Comparison of ENCODE assay signal across 25 cellular contexts in the genomic region with DNA sequence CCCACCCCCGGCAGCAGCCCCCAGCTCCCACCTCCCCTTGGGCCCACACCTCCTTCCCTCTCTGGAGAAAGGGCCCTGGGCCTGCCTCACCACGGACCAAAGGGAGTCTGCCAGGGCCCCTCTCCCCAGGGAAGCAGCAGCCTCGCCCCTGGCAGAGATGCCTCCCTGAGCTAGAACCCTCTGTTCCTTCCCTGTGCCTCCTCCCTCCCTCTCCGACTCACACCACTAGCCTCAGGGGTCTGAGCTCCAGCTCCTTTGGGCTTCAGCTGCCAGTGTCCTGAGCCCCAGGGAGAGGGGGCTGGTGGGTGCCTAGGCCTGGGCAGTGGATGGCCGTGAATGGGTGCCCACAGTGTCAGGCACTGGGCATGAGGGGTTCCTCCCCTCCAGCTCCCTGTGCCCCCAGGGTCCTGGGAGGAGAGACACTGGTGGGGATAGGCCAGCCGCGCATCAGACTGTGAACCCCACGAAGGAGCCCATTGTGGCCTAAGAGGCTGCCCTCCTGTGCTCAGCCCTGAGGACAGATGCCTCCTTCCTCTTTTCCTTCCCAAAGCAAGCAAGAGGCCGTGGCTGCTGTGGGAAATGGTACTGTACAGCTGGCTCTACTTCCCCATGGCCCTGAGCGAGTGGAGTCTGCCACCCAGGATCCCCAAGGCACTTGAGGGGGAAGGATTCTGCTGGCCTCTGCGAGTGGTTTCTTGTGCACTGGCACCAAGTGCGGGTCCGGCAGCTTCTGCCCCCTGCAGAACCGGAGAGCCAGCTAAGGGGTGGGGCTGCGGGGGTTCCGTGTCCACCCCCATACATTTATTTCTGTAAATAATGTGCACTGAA. TPM values are rescaled to one million over a fixed set of nuclear protein-coding genes. Genes with fewer than 3 reads are reported as not detected.
DNase-seq lines count a peak whose midpoint lies in the region; ATAC-seq, FAIRE-seq and TF ChIP-seq lines count a peak whose summit lies in the region.
"Had no signal": no experiment of that assay in that cellular context is flagged by ENCODE, and none has a peak within 500 bp of the region (broad histone marks: within the 10 kb centered on the region; RNA-seq: fewer than 3 reads in every experiment).

No MANE protein-coding gene starts in this region.

- H3K4me1 ChIP-seq in endothelial cell of umbilical vein (ENCODE audit: control insufficient read depth, extremely low read depth, insufficient read depth, low read length) (no peaks in the 10 kb centered on the region), stomach (peaks cover 0 to 29% (median 14%) of the 10 kb centered on the region in 4 donors)

- H3K27me3 ChIP-seq in H7 (ENCODE audit: control insufficient read depth, insufficient read depth, low read length) (no peaks in the 10 kb centered on the region), endothelial cell of umbilical vein (ENCODE audit: control insufficient read depth in 2 of 2, insufficient read depth in 2 of 2, low read length in 2 of 2) (no peaks in the 10 kb centered on the region), stomach (no peaks in the 10 kb centered on the region)

- no peak overlapping the region for H3K27ac ChIP-seq in endothelial cell of umbilical vein (ENCODE audit: insufficient read depth, low read depth, low read length)
- peak overlapping the region in 3 of 5 donors; percentile 10 to 38 (median 22) for H3K27ac ChIP-seq in stomach
- H3K27ac ChIP-seq: HL-60 had no signal

- intact Hi-C loops in endothelial cell of umbilical vein (cut with micrococcal nuclease), result no loop called here
- intact Hi-C loops in stomach (cut with DNase I; ENCODE audit: low total_unique reads), result no loop called here

- no peaks in the 10 kb centered on the region for H3K9me1 ChIP-seq in endothelial cell of umbilical vein (replicated peaks; ENCODE audit: control insufficient read depth, extremely low read depth, insufficient read depth, low read length)

- TSS peak; percentile 36 for BruUV-seq in endothelial cell of umbilical vein (replicated peaks; lab: Mats Ljungman, UMichigan)

- TF ChIP-seq CTCF in endothelial cell of umbilical vein (IDR thresholded peaks at IDR 0.05; ENCODE audit: extremely low read depth in 1 of 2, insufficient read depth in 1 of 2, low read depth in 1 of 2, low read length in 2 of 2) (no peak), stomach (IDR thresholded peaks at IDR 0.05) (no peak)

- dilution Hi-C loops in endothelial cell of umbilical vein (cut with MboI; ENCODE audit: extremely low pct_ligation_motif_present, low sequenced_read_pairs), result no loop called here

- TF ChIP-seq EP300 in stomach (IDR thresholded peaks at IDR 0.05), result no peak

- H3K9me3 ChIP-seq in endothelial cell of umbilical vein (replicated peaks; ENCODE audit: control insufficient read depth, insufficient read depth, low read length) (no peaks in the 10 kb centered on the region), stomach (no peaks in the 10 kb centered on the region)

- no peak overlapping the region for H3K4me3 ChIP-seq in H7 (ENCODE audit: insufficient read depth, low read depth, low read length)
- no peak overlapping the region for H3K4me3 ChIP-seq in endothelial cell of umbilical vein (replicated peaks in 1 of 3; ENCODE audit: insufficient read depth in 1 of 3, low read depth in 1 of 3, low read length in 3 of 3)
- H3K4me3 ChIP-seq in stomach, result no peak overlapping the region

- TF ChIP-seq POLR2A in endothelial cell of umbilical vein (IDR thresholded peaks at IDR 0.05; ENCODE audit: low read depth, low read length), result no peak
- TF ChIP-seq POLR2A in stomach (IDR thresholded peaks at IDR 0.05), result no peak

- H3K36me3 ChIP-seq in H7 (replicated peaks; ENCODE audit: control insufficient read depth, insufficient read depth, low read length) (peaks cover 16% of the 10 kb centered on the region), endothelial cell of umbilical vein (ENCODE audit: control insufficient read depth in 2 of 2, extremely low read depth in 1 of 2, insufficient read depth in 2 of 2, low read length in 2 of 2) (no peaks in the 10 kb centered on the region), stomach (peaks cover 23 to 47% (median 45%) of the 10 kb centered on the region in 4 donors)

- no peak for ATAC-seq in GM21723 (IDR thresholded peaks at IDR 0.05; ENCODE audit: unreplicated experiment)
- ATAC-seq: activated CD8-positive, alpha-beta T cell treated with anti-CD3 and anti-CD28 coated beads, Interleukin-2, amount 10 ng/mL, durations not matched to agents 7 days and 5 days; activated T-cell treated with anti-CD3 and anti-CD28 coated beads, Interleukin-2, amount 50 U/mL, for 4 hours had no signal

- FAIRE-seq in endothelial cell of umbilical vein (lab: Jason Lieb, UNC), result no peak
- FAIRE-seq: astrocyte, D721Med had no signal

- no peak overlapping the region for H3K9ac ChIP-seq in endothelial cell of umbilical vein (replicated peaks; ENCODE audit: extremely low read depth, insufficient read depth, low read length)

- 55 to 75% (median 68%) methylated on average over 13 to 16 of the region's 16 CpGs for WGBS in stomach, 5 donors

- no peak overlapping the region for H2AFZ ChIP-seq in endothelial cell of umbilical vein (ENCODE audit: low read depth, low read length)

- POLR2A ChIA-PET in endothelial cell of umbilical vein (lab: Charles Lee), result no interaction called here

- no peaks in the 10 kb centered on the region for H3K79me2 ChIP-seq in endothelial cell of umbilical vein (ENCODE audit: control insufficient read depth, insufficient read depth, low read length)

- DNase-seq in H7, result peak; percentile 62
- peak; percentile 8 to 14 for DNase-seq in NOMO-1 (lab: John Stamatoyannopoulos, UW; ENCODE audit: unreplicated experiment in 2 of 2)
- DNase-seq in endothelial cell of umbilical vein (ENCODE audit: low read depth, low spot score), result no peak
- no peak for DNase-seq in stomach
- DNase-seq in NCI-H510A treated with DMSO at 0.1 percent for 48 hours (lab: John Stamatoyannopoulos, UW), result no peak
- DNase-seq in NCI-H2081 (lab: John Stamatoyannopoulos, UW), result no peak
- DNase-seq: activated B cell treated with CpG ODN at 0.5 μM for 24 hours; activated CD8-positive, alpha-beta T cell treated with anti-CD3 and anti-CD28 coated beads, Interleukin-2, amount 10 ng/mL, durations not matched to agents 7 days and 5 days; activated naive CD4-positive, alpha-beta T cell treated with anti-CD3 and anti-CD28 coated beads, Interleukin-2, amount 50 U/mL, for 16 hours; activated T-cell treated with anti-CD3 and anti-CD28 coated beads, Interleukin-2, amount 50 U/mL, for 4 hours; effector CD8-positive, alpha-beta T cell; glutamatergic neuron; HCEC 1CT; IMR-90; MM.1S; NCI-H187 treated with DMSO at 0.1 percent for 48 hours; nucleus accumbens; retina; SHP77 treated with DMSO at 0.1 percent for 48 hours; stimulated activated CD4-positive, alpha-beta T cell treated with anti-CD3 and anti-CD28 coated beads, Interleukin-15, amount 100 ng/mL, for 24 hours; T-helper 2 cell had no signal

- CTCF ChIA-PET in endothelial cell of umbilical vein (lab: Charles Lee), result interaction anchor here (0.6 to 1.2 kb wide), 3 partner anchors 14 to 51 kb away, joined by 3 to 6 read pairs (median 3); no protein-coding TSS in a partner anchor

- no peaks in the 10 kb centered on the region for H4K20me1 ChIP-seq in endothelial cell of umbilical vein (replicated peaks; ENCODE audit: control insufficient read depth, extremely low read depth, insufficient read depth, low read length)

- H3K4me2 ChIP-seq in endothelial cell of umbilical vein (ENCODE audit: insufficient read depth, low read length), result no peak overlapping the region

TF ChIP-seq in endothelial cell of umbilical vein, 7 proteins besides CTCF, POLR2A, EP300 and RAD21 (continues in another document):
- TF ChIP-seq FOS (IDR thresholded peaks at IDR 0.05; ENCODE audit: borderline replicate concordance, insufficient read depth, low read length) (no peak), POLR2AphosphoS5 (IDR thresholded peaks at IDR 0.05; ENCODE audit: insufficient read depth, low read depth, low read length) (no peak)

RNA-seq across cellular contexts. Expression of a gene that starts 20.7 kb away (rescaled TPM):
- total RNA-seq in H7 (2014; rRNA removed; shearing (Covaris generic)), result 58.2 and 60.7 TPM in 2 replicates
- 13.1 and 16.0 TPM in 2 replicates for total RNA-seq in endothelial cell of umbilical vein
- polyA plus RNA-seq in endothelial cell of umbilical vein, result 12.6 and 14.5 TPM in 2 replicates
- 5.8 and 8.4 TPM in 2 replicates for polyA plus RNA-seq in endothelial cell of umbilical vein (2011; cell fraction: cytosol; rRNA removed)
- polyA plus RNA-seq in endothelial cell of umbilical vein (2011; cell fraction: nucleus; rRNA removed), result 4.1 and 5.3 TPM in 2 replicates
- 6.2 and 12.3 TPM in 2 replicates for polyA plus RNA-seq in endothelial cell of umbilical vein (2012)
- polyA minus RNA-seq in endothelial cell of umbilical vein, result 6.2 and 8.2 TPM in 2 replicates
- 23.0 TPM for polyA minus RNA-seq in endothelial cell of umbilical vein (2011; cell fraction: cytosol; rRNA and poly(A)+ RNA removed)
- polyA minus RNA-seq in endothelial cell of umbilical vein (2011; cell fraction: nucleus; rRNA and poly(A)+ RNA removed), result 2.9 and 3.5 TPM in 2 replicates
- total RNA-seq in stomach, result 100 to 1,000 TPM in 1 of 5 donors, 10 to 100 TPM in 4; 19.3 to 140 (median 43.3) TPM
- 10 to 100 TPM in 2 of 3 donors, 1 to 10 TPM in 1; 8.1 to 24.0 (median 15.5) TPM for polyA plus RNA-seq in stomach

RNA-seq across cellular contexts. Expression of a gene that starts 45.1 kb away (rescaled TPM):
- 20.0 and 23.9 TPM in 2 replicates for total RNA-seq in H7 (2014; rRNA removed; shearing (Covaris generic))
- total RNA-seq in endothelial cell of umbilical vein (64.6 and 66.6 TPM in 2 replicates), stomach (10 to 100 TPM in 2 of 5 donors, 1 to 10 TPM in 3; 4.1 to 54.0 (median 8.1) TPM)
- polyA plus RNA-seq in endothelial cell of umbilical vein (73.0 and 83.8 TPM in 2 replicates), stomach (10 to 100 TPM; 18.9 to 28.6 (median 28.0) TPM)
- polyA plus RNA-seq in endothelial cell of umbilical vein (2011; cell fraction: cytosol; rRNA removed), result 56.9 and 64.1 TPM in 2 replicates
- 45.0 and 50.9 TPM in 2 replicates for polyA plus RNA-seq in endothelial cell of umbilical vein (2011; cell fraction: nucleus; rRNA removed)
- 68.1 and 85.4 TPM in 2 replicates for polyA plus RNA-seq in endothelial cell of umbilical vein (2012)
- 93.1 and 102 TPM in 2 replicates for polyA minus RNA-seq in endothelial cell of umbilical vein
- 38.7 TPM for polyA minus RNA-seq in endothelial cell of umbilical vein (2011; cell fraction: cytosol; rRNA and poly(A)+ RNA removed)
- polyA minus RNA-seq in endothelial cell of umbilical vein (2011; cell fraction: nucleus; rRNA and poly(A)+ RNA removed), result 26.0 and 29.3 TPM in 2 replicates

RNA-seq across cellular contexts. Expression of a gene that starts 45.8 kb away (rescaled TPM):
- total RNA-seq in H7 (2014; rRNA removed; shearing (Covaris generic)), result 3.1 and 3.4 TPM in 2 replicates
- total RNA-seq in endothelial cell of umbilical vein, result 9.9 TPM in 2 replicates
- 5.4 and 7.6 TPM in 2 replicates for polyA plus RNA-seq in endothelial cell of umbilical vein
- polyA plus RNA-seq in endothelial cell of umbilical vein (2011; cell fraction: cytosol; rRNA removed), result 3.9 and 4.9 TPM in 2 replicates
- 3.0 and 4.5 TPM in 2 replicates for polyA plus RNA-seq in endothelial cell of umbilical vein (2011; cell fraction: nucleus; rRNA removed)
- 4.8 and 6.4 TPM in 2 replicates for polyA plus RNA-seq in endothelial cell of umbilical vein (2012)
- polyA minus RNA-seq in endothelial cell of umbilical vein, result 7.5 TPM in 2 replicates
- polyA minus RNA-seq in endothelial cell of umbilical vein (2011; cell fraction: cytosol; rRNA and poly(A)+ RNA removed), result 8.9 TPM
- 3.2 and 6.3 TPM in 2 replicates for polyA minus RNA-seq in endothelial cell of umbilical vein (2011; cell fraction: nucleus; rRNA and poly(A)+ RNA removed)
- total RNA-seq in stomach, result 10 to 100 TPM in 1 of 5 donors, 1 to 10 TPM in 3, not detected in 1; 2.4 to 11.0 (median 5.3) TPM
- polyA plus RNA-seq in stomach, result 1 to 10 TPM; 1.4 to 2.7 (median 2.2) TPM

Comparison
In these comparisons a context has a peak if more than half of its experiments do, and no peak if none do; other contexts are left out.
1. DNase-seq: peak in H7 (single experiment) and NOMO-1 (2 of 2); none in endothelial cell of umbilical vein (single experiment), stomach (single experiment), NCI-H510A treated with DMSO at 0.1 percent for 48 hours (single experiment) and NCI-H2081 (0 of 2).